In the genomic region with DNA sequence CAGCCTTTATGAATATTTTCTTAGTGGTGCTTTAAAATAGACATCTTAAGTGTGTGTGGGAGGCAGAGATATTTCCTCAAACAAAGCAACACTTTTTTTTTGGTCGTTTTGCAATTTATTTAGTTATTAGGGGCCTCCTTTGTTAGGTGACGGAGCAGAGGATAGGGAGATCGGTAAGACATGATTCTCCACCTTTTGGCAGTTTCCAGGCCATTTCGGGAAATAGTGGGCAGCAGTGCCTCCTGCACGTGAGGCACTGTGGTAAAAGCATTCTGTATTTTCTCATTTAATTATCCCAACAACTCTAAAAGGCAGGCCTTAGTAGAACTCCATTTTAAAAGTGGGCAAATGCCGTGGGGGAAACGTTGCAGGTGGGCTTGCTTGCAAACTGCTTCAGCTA, we compare ENCODE assay signal across 14 cellular contexts. TPM values are rescaled to one million over a fixed set of nuclear protein-coding genes. Genes with fewer than 3 reads are reported as not detected.
DNase-seq lines count a peak whose midpoint lies in the region; ATAC-seq and TF ChIP-seq lines count a peak whose summit lies in the region.
"Had no signal": no experiment of that assay in that cellular context is flagged by ENCODE, and none has a peak within 500 bp of the region (broad histone marks: within the 10 kb centered on the region; RNA-seq: fewer than 3 reads in every experiment).

No MANE protein-coding gene starts in this region.

- H3K9me3 Mint-ChIP-seq in central memory CD8-positive, alpha-beta T cell, result no peaks in the 10 kb centered on the region
- no peaks in the 10 kb centered on the region for H3K9me3 Mint-ChIP-seq in naive thymus-derived CD8-positive, alpha-beta T cell
- H3K9me3 Mint-ChIP-seq: CD8-positive, alpha-beta T cell; immature natural killer cell had no signal

- peak overlapping the region; percentile 58 for H3K4me3 Mint-ChIP-seq in central memory CD8-positive, alpha-beta T cell
- peak overlapping the region in 8 of 10 donors; percentile 2 to 77 (median 54) for H3K4me3 Mint-ChIP-seq in naive thymus-derived CD8-positive, alpha-beta T cell

- no peak overlapping the region; the same call in 1 of the 2 replicates for H3K27ac ChIP-seq in HEK293 (ENCODE audit: extremely low read depth, low read depth, low read length)

- H3K27me3 Mint-ChIP-seq in central memory CD8-positive, alpha-beta T cell, result peaks cover 71% of the 10 kb centered on the region
- H3K27me3 Mint-ChIP-seq in naive thymus-derived CD8-positive, alpha-beta T cell, result peaks cover 27 to 61% (median 46%) of the 10 kb centered on the region in 5 donors

- peaks cover 2% of the 10 kb centered on the region for H3K36me3 Mint-ChIP-seq in central memory CD8-positive, alpha-beta T cell (ENCODE audit: insufficient read depth)
- H3K36me3 Mint-ChIP-seq in naive thymus-derived CD8-positive, alpha-beta T cell, result no peaks in the 10 kb centered on the region
- H3K36me3 Mint-ChIP-seq: CD8-positive, alpha-beta T cell; immature natural killer cell had no signal

- peaks cover 6% of the 10 kb centered on the region for H3K4me1 Mint-ChIP-seq in central memory CD8-positive, alpha-beta T cell
- peaks cover 3 to 20% (median 15%) of the 10 kb centered on the region in 4 donors for H3K4me1 Mint-ChIP-seq in naive thymus-derived CD8-positive, alpha-beta T cell

- H3K4me3 ChIP-seq in HEK293 (ENCODE audit: low read depth, low read length), result no peak overlapping the region

- no peak overlapping the region for H3K27ac Mint-ChIP-seq in central memory CD8-positive, alpha-beta T cell (ENCODE audit: low read depth)
- no peak overlapping the region for H3K27ac Mint-ChIP-seq in naive thymus-derived CD8-positive, alpha-beta T cell
- H3K27ac Mint-ChIP-seq: CD8-positive, alpha-beta T cell; immature natural killer cell had no signal

- no peak for ATAC-seq in central memory CD8-positive, alpha-beta T cell (replicated peaks; ENCODE audit: extremely low read depth, poor library complexity, severe bottlenecking)
- no peak for ATAC-seq in naive thymus-derived CD8-positive, alpha-beta T cell
- ATAC-seq in sciatic nerve (no peak), HG03039 (IDR thresholded peaks at IDR 0.05; ENCODE audit: unreplicated experiment) (no peak), HG03571 (IDR thresholded peaks at IDR 0.05; ENCODE audit: unreplicated experiment) (no peak)
- ATAC-seq: CD8-positive, alpha-beta T cell had no signal

- intact Hi-C loops in sciatic nerve (cut with DNase I), result no loop called here

- DNase-seq in CD1c-positive myeloid dendritic cell (ENCODE audit: extremely low spot score) (peak; percentile 17), sciatic nerve (ENCODE audit: low spot score) (no peak), H4 (ENCODE audit: low spot score) (no peak)
- DNase-seq in central memory CD8-positive, alpha-beta T cell (ENCODE audit: low spot score in 2 of 2), result no peak
- no peak for DNase-seq in naive thymus-derived CD8-positive, alpha-beta T cell
- DNase-seq: activated T-cell treated with anti-CD3 and anti-CD28 coated beads, Interleukin-2, amount 50 U/mL, for 1 hour; CD8-positive, alpha-beta T cell; erythroblast; immature natural killer cell; MM.1S; NCI-H345 had no signal

- POLR2A ChIA-PET in HEK293 (lab: Yijun Ruan, JAX), result no interaction called here
- POLR2A ChIA-PET in naive thymus-derived CD8-positive, alpha-beta T cell (lab: Charles Lee), result interaction anchor here (0.5 kb wide), 1 partner anchor 611 kb away, joined by 4 read pairs; no protein-coding TSS in a partner anchor

- peaks cover 17% of the 10 kb centered on the region for H3K4me1 ChIP-seq in HEK293 (ENCODE audit: control insufficient read depth, insufficient read depth, low read length)

- no peaks in the 10 kb centered on the region for H3K9me3 ChIP-seq in HEK293 (ENCODE audit: control insufficient read depth, insufficient read depth, low read depth, low read length)

- no peaks in the 10 kb centered on the region for H3K36me3 ChIP-seq in HEK293 (ENCODE audit: control insufficient read depth in 2 of 2, insufficient read depth in 1 of 2, low read length in 2 of 2)

- TF ChIP-seq CTCF in HEK293 (tag by site-specific recombination; IDR thresholded peaks at IDR 0.05), result no peak

- CTCF ChIA-PET in HEK293 (lab: Yijun Ruan, JAX), result interaction anchor here (0.6 kb wide), 1 partner anchor 33 kb away, joined by 4 read pairs; no protein-coding TSS in a partner anchor

TF ChIP-seq in HEK293, 187 proteins besides CTCF, POLR2A, EP300 and RAD21:
- TF ChIP-seq PRDM4 (tag by site-specific recombination; IDR thresholded peaks at IDR 0.05), result peak; percentile 97
- TF ChIP-seq, protein P1, sequence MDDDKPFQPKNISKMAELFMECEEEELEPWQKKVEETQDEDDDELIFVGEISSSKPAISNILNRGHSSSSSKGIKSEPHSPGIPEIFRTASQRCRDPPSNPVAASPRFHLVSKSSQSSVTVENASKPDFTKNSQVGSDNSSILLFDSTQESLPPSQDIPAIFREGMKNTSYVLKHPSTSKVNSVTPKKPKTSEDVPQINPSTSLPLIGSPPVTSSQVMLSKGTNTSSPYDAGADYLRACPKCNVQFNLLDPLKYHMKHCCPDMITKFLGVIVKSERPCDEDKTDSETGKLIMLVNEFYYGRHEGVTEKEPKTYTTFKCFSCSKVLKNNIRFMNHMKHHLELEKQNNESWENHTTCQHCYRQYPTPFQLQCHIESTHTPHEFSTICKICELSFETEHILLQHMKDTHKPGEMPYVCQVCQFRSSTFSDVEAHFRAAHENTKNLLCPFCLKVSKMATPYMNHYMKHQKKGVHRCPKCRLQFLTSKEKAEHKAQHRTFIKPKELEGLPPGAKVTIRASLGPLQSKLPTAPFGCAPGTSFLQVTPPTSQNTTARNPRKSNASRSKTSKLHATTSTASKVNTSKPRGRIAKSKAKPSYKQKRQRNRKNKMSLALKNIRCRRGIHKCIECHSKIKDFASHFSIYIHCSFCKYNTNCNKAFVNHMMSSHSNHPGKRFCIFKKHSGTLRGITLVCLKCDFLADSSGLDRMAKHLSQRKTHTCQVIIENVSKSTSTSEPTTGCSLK (tag by site-specific recombination; IDR thresholded peaks at IDR 0.05), result no peak
- TF ChIP-seq ZBTB1 (tag by site-specific recombination; IDR thresholded peaks at IDR 0.05), result no peak
- TF ChIP-seq ZNF76 (tag by site-specific recombination; IDR thresholded peaks at IDR 0.05; ENCODE audit: borderline replicate concordance, low read depth), result no peak
- TF ChIP-seq ZNF391 (tag by site-specific recombination; IDR thresholded peaks at IDR 0.05; ENCODE audit: borderline replicate concordance, low read depth), result no peak
- no peak for TF ChIP-seq ZBTB21 (tag by site-specific recombination; IDR thresholded peaks at IDR 0.05)
- 0 out of 2 replicates have a peak, but pooled peaks have one; percentile 8 for TF ChIP-seq ZFHX2 (tag by site-specific recombination; conservative IDR thresholded peaks at IDR 0.05)
- no peak for TF ChIP-seq HOXA7 (CRISPR knock-in tag; IDR thresholded peaks at IDR 0.05; ENCODE audit: borderline replicate concordance)
- TF ChIP-seq ZNF24 (tag by site-specific recombination; IDR thresholded peaks at IDR 0.05), result no peak
- no peak for TF ChIP-seq ZNF585B (tag by site-specific recombination; IDR thresholded peaks at IDR 0.05)
TF ChIP-seq in HEK293: peak in this region for 2.

RNA-seq across cellular contexts. Expression of gene OCLN, which starts 1.9 kb away (rescaled TPM):
- total RNA-seq in naive thymus-derived CD8-positive, alpha-beta T cell, result 1 to 10 TPM; 4.6 to 4.7 TPM
- under 1 TPM; 0.08 to 0.14 (median 0.13) TPM for polyA plus RNA-seq in naive thymus-derived CD8-positive, alpha-beta T cell
- 18.5 TPM for total RNA-seq in sciatic nerve
- total RNA-seq in H4 (2014; rRNA removed; shearing (Covaris generic)), result 2.9 and 5.2 TPM in 2 replicates
